ENCODE assay signal across 8 cellular contexts in genomic region chr17:42020845-42021244, GRCh38. TPM values are rescaled to one million over a fixed set of nuclear protein-coding genes. Genes with fewer than 3 reads are reported as not detected.
DNase-seq lines count a peak whose midpoint lies in the region; ATAC-seq, FAIRE-seq and TF ChIP-seq lines count a peak whose summit lies in the region.
"Not testable (repeated sequence)": the region's sequence is repeated elsewhere in the genome, so short reads cannot be mapped to it uniquely, and the experiment has no call there.

No MANE protein-coding gene starts in this region.

- not testable (repeated sequence) for TF ChIP-seq CTCF in DOHH2 (IDR thresholded peaks at IDR 0.05; ENCODE audit: low read depth, low read length, poor library complexity, severe bottlenecking); NB4 (IDR thresholded peaks at IDR 0.05; ENCODE audit: low read depth, low read length); WTC11 (IDR thresholded peaks at IDR 0.05); K562 (IDR thresholded peaks at IDR 0.05 in 2 of 3, conservative IDR thresholded peaks at IDR 0.05 in 1 of 3; ENCODE audit: insufficient read depth in 2 of 3, low read depth in 1 of 3, low read length in 3 of 3); fibroblast of mammary gland (conservative IDR thresholded peaks at IDR 0.05; ENCODE audit: control insufficient read depth, insufficient read depth, low read depth, low read length); progenitor cell of endocrine pancreas (IDR thresholded peaks at IDR 0.05; ENCODE audit: unreplicated experiment); upper lobe of right lung (IDR thresholded peaks at IDR 0.05)

- not testable (repeated sequence) for TF ChIP-seq EP300 in K562 (IDR thresholded peaks at IDR 0.05; ENCODE audit: low read length)

- not testable (repeated sequence) for H3K14ac ChIP-seq in mesenchymal stem cell (ENCODE audit: low read length in 2 of 2)

- H2AFZ ChIP-seq in K562 (ENCODE audit: low read depth, low read length); mesenchymal stem cell (ENCODE audit: low read depth, low read length): not testable (repeated sequence)

- not testable (repeated sequence) for H2BK120ac ChIP-seq in mesenchymal stem cell (ENCODE audit: low read depth, low read length)

- peaks cover 14% of the 10 kb centered on the region for H3K79me1 ChIP-seq in mesenchymal stem cell (replicated peaks; ENCODE audit: low read length, poor library complexity, severe bottlenecking)

- peaks cover 32% of the 10 kb centered on the region for H3K36me3 Mint-ChIP-seq in WTC11
- not testable (repeated sequence) for H3K36me3 Mint-ChIP-seq in progenitor cell of endocrine pancreas (ENCODE audit: insufficient read depth)

- CTCF ChIA-PET in WTC11 (lab: Charles Lee): interaction anchor here (0.5 to 6.8 kb wide), 12 partner anchors 6 to 1882 kb away, joined by 3 to 108 read pairs (median 4); partner anchors contain the start of gene KAT2A
- CTCF ChIA-PET in K562 (lab: Yijun Ruan, JAX; ENCODE audit: low intra/inter-chr PET ratio): not testable (repeated sequence)

- H3K36me3 ChIP-seq in DOHH2 (ENCODE audit: control insufficient read depth, low read length): peaks cover 49% of the 10 kb centered on the region
- peaks cover 43% of the 10 kb centered on the region for H3K36me3 ChIP-seq in K562 (ENCODE audit: control insufficient read depth, insufficient read depth, low read length)
- H3K36me3 ChIP-seq in mesenchymal stem cell (ENCODE audit: control insufficient read depth in 1 of 2, insufficient read depth in 2 of 2, low read depth in 1 of 2, low read length in 2 of 2): peaks cover 27 to 29% of the 10 kb centered on the region in 2 experiments
- peaks cover 23% of the 10 kb centered on the region for H3K36me3 ChIP-seq in upper lobe of right lung

- not testable (repeated sequence) for TF ChIP-seq RAD21 in K562 (CRISPR knock-in tag; conservative IDR thresholded peaks at IDR 0.05 in 1 of 2, IDR thresholded peaks at IDR 0.05 in 1 of 2)

- POLR2A ChIA-PET in WTC11 (lab: Charles Lee) (interaction anchor here (1.0 to 1.1 kb wide), 2 partner anchors 87 to 100 kb away, joined by 3 to 8 read pairs; no protein-coding TSS in a partner anchor), K562 (lab: Yijun Ruan, JAX) (interaction anchor here (0.6 to 2.4 kb wide), 10 partner anchors 11 to 1155 kb away, joined by 3 to 12 read pairs (median 3); partner anchors contain the start of genes CNP and NAGLU)

- H3K4me1 ChIP-seq in DOHH2 (ENCODE audit: control insufficient read depth, low read length): peaks cover 33% of the 10 kb centered on the region
- peaks cover 45 to 50% of the 10 kb centered on the region in 2 experiments for H3K4me1 ChIP-seq in K562 (replicated peaks in 1 of 2; ENCODE audit: control insufficient read depth in 2 of 2, insufficient read depth in 2 of 2, low read length in 2 of 2)
- peaks cover 22% of the 10 kb centered on the region for H3K4me1 ChIP-seq in mesenchymal stem cell (ENCODE audit: control insufficient read depth, insufficient read depth, low read depth, low read length)
- H3K4me1 ChIP-seq in upper lobe of right lung: peaks cover 47% of the 10 kb centered on the region

- not testable (repeated sequence) for BruUV-seq in K562 (replicated peaks; lab: Mats Ljungman, UMichigan)

- H4K8ac ChIP-seq in mesenchymal stem cell (ENCODE audit: low read length): not testable (repeated sequence)

- not testable (repeated sequence) for H2BK12ac ChIP-seq in mesenchymal stem cell (ENCODE audit: low read length in 2 of 2)

- not testable (repeated sequence) for H3K27me3 ChIP-seq in DOHH2 (ENCODE audit: control insufficient read depth, low read length); K562 (ENCODE audit: control insufficient read depth in 2 of 2, insufficient read depth in 2 of 2, low read length in 2 of 2); mesenchymal stem cell (ENCODE audit: control insufficient read depth in 1 of 2, insufficient read depth in 1 of 2, low read length in 2 of 2); upper lobe of right lung

- H3K4me3 Mint-ChIP-seq in WTC11 (peak overlapping the region; percentile 92), progenitor cell of endocrine pancreas (ENCODE audit: low read depth) (peak overlapping the region; percentile 88)

- H3K27ac Mint-ChIP-seq in WTC11: peak overlapping the region; percentile 16; the same call in 1 of the 2 replicates
- not testable (repeated sequence) for H3K27ac Mint-ChIP-seq in progenitor cell of endocrine pancreas

- H3K9me3 ChIP-seq in DOHH2 (ENCODE audit: control insufficient read depth, insufficient read depth, low read length); K562 (replicated peaks; ENCODE audit: control insufficient read depth, insufficient read depth, low read depth, low read length); mesenchymal stem cell (ENCODE audit: control insufficient read depth, low read length); upper lobe of right lung: not testable (repeated sequence)

- peak overlapping the region; percentile 61 for H2AK5ac ChIP-seq in mesenchymal stem cell (ENCODE audit: low read length, severe bottlenecking)

- not testable (repeated sequence) for H3K27ac ChIP-seq in DOHH2 (ENCODE audit: low read depth, low read length); K562 (ENCODE audit: extremely low read depth, low read depth, low read length); mesenchymal stem cell (ENCODE audit: low read length, poor library complexity, severe bottlenecking)
- peak overlapping the region; percentile 86 for H3K27ac ChIP-seq in upper lobe of right lung

- ATAC-seq in WTC11, K562, upper lobe of right lung: not testable (repeated sequence)

- H4K91ac ChIP-seq in mesenchymal stem cell (ENCODE audit: low read length): not testable (repeated sequence)

- not testable (repeated sequence) for DNase-seq in NB4 (ENCODE audit: low read depth); WTC11 (ENCODE audit: low spot score); K562 (ENCODE audit: extremely low read depth in 1 of 4, low spot score in 3 of 4); fibroblast of mammary gland (ENCODE audit: low read depth); mesenchymal stem cell; progenitor cell of endocrine pancreas (ENCODE audit: low spot score, unreplicated experiment)
- peak; percentile 32 for DNase-seq in upper lobe of right lung

- H3F3A ChIP-seq in DOHH2 (ENCODE audit: control insufficient read depth, insufficient read depth): not testable (repeated sequence)

- H2BK5ac ChIP-seq in mesenchymal stem cell (ENCODE audit: low read depth, low read length, poor library complexity, severe bottlenecking): not testable (repeated sequence)

- not testable (repeated sequence) for H3K9me1 ChIP-seq in K562 (ENCODE audit: control insufficient read depth, insufficient read depth, low read length)

- H3K4me1 Mint-ChIP-seq in WTC11 (peaks cover 32% of the 10 kb centered on the region), progenitor cell of endocrine pancreas (ENCODE audit: low read depth) (peaks cover 18% of the 10 kb centered on the region)

- not testable (repeated sequence) for H4K20me1 ChIP-seq in DOHH2 (ENCODE audit: control insufficient read depth, insufficient read depth, low read depth, low read length); K562 (replicated peaks; ENCODE audit: control insufficient read depth, insufficient read depth, low read length)

- H3K27me3 Mint-ChIP-seq in WTC11 (ENCODE audit: low read depth); progenitor cell of endocrine pancreas: not testable (repeated sequence)

- FAIRE-seq in K562 (lab: Jason Lieb, UNC): not testable (repeated sequence)

- not testable (repeated sequence) for H3K23ac ChIP-seq in mesenchymal stem cell (ENCODE audit: low read length in 2 of 2)

- H3K79me2 ChIP-seq in DOHH2 (ENCODE audit: control insufficient read depth, low read length): peaks cover 43% of the 10 kb centered on the region
- peaks cover 44% of the 10 kb centered on the region for H3K79me2 ChIP-seq in K562 (ENCODE audit: control insufficient read depth, insufficient read depth, low read length)

- TF ChIP-seq POLR2A in NB4 (IDR thresholded peaks at IDR 0.05; ENCODE audit: extremely low read depth, insufficient read length); K562 (conservative IDR thresholded peaks at IDR 0.05): not testable (repeated sequence)

- 34% methylated on average over 8 of the region's 8 CpGs for WGBS in K562 (ENCODE audit: insufficient coverage, low coverage, missing lambda C conversion rate)
- 76% methylated on average over 8 of the region's 8 CpGs for WGBS in mesenchymal stem cell

- H3K18ac ChIP-seq in mesenchymal stem cell (ENCODE audit: low read depth in 1 of 2, low read length in 2 of 2): not testable (repeated sequence)

- not testable (repeated sequence) for H3K9me2 ChIP-seq in DOHH2 (replicated peaks; ENCODE audit: control insufficient read depth, low read length)

- H3K9ac ChIP-seq in K562 (ENCODE audit: insufficient read depth in 1 of 2, low read depth in 2 of 2, low read length in 2 of 2) (peak overlapping the region; percentile 88 to 95; a peak in 3 of 4 replicates), mesenchymal stem cell (ENCODE audit: low read length) (peak overlapping the region; percentile 98)

- not testable (repeated sequence) for H3K9me3 Mint-ChIP-seq in WTC11; progenitor cell of endocrine pancreas (ENCODE audit: low read depth)

- H2BK15ac ChIP-seq in mesenchymal stem cell (ENCODE audit: low read depth, poor library complexity, severe bottlenecking): not testable (repeated sequence)

- peak overlapping the region; percentile 91 for H3K4me3 ChIP-seq in DOHH2 (ENCODE audit: low read length)
- peak overlapping the region; percentile 75 for H3K4me3 ChIP-seq in NB4 (ENCODE audit: low read depth, low read length)
- H3K4me3 ChIP-seq in K562: peak overlapping the region; percentile 91
- H3K4me3 ChIP-seq in fibroblast of mammary gland (ENCODE audit: control insufficient read depth, low read depth, low read length): peak overlapping the region; percentile 96
- peak overlapping the region in 1 of 2 experiments; percentile 96 for H3K4me3 ChIP-seq in mesenchymal stem cell (ENCODE audit: insufficient read depth in 1 of 2, low read depth in 1 of 2, low read length in 2 of 2)
- peak overlapping the region; percentile 97 for H3K4me3 ChIP-seq in upper lobe of right lung

- in situ Hi-C loops in K562 (cut with MboI): not testable (repeated sequence)

- H3K4ac ChIP-seq in mesenchymal stem cell (ENCODE audit: low read depth in 1 of 2, low read length in 2 of 2): not testable (repeated sequence)

- intact Hi-C loops in K562 (cut with micrococcal nuclease): loop anchor here (5.0 kb wide), 1 partner anchor 296 kb away; no protein-coding TSS in a partner anchor
- intact Hi-C loops in upper lobe of right lung (cut with DNase I): loop anchor here (10.0 kb wide), 1 partner anchor 94 kb away; the partner anchor contains the start of gene DHX58

- H3K4me2 ChIP-seq in DOHH2 (ENCODE audit: low read length) (peak overlapping the region; percentile 84), K562 (ENCODE audit: insufficient read depth, low read length) (peak overlapping the region; percentile 83), mesenchymal stem cell (ENCODE audit: low read length, poor library complexity, severe bottlenecking) (peak overlapping the region; percentile 77)

RNA-seq across cellular contexts. Expression of gene NKIRAS2, which starts 1.0 kb away (rescaled TPM):
- total RNA-seq in WTC11 (2021) (31.9 to 37.3 TPM (median 36.1 TPM) in 3 replicates), K562 (2014; rRNA removed) (64.6 and 66.9 TPM in 2 replicates), K562 (2014; rRNA removed; fragmentation: Illumina TruSeq; extraction: Trizol) (17.9 and 18.7 TPM in 2 replicates), K562 (2015; rRNA removed; fragmentation: Illumina TruSeq; extraction: Trizol) (22.1 and 23.1 TPM in 2 replicates), K562 (2021) (37.8 and 45.5 TPM in 2 replicates), progenitor cell of endocrine pancreas (44.8 and 48.1 TPM in 2 replicates), upper lobe of right lung (28.8 TPM)
- total RNA-seq in K562 (2011; cell fraction: chromatin; rRNA removed; ENCODE audit: low replicate concordance): 17.2 and 40.4 TPM in 2 replicates
- 28.6 and 34.4 TPM in 2 replicates for total RNA-seq in K562 (2011; cell fraction: nucleolus; rRNA removed)
- 33.1 and 41.8 TPM in 2 replicates for total RNA-seq in K562 (2011; cell fraction: nucleoplasm; rRNA removed)
- polyA plus RNA-seq in K562 (2011; rRNA removed) (29.8 and 36.2 TPM in 2 replicates), K562 (2014; fragmentation: Illumina TruSeq; extraction: Trizol) (60.7 and 65.5 TPM in 2 replicates), K562 (2014; fragmentation: Nextera tagmentation; extraction: Ambion mirVana) (10 to 100 TPM; 10.1 to 14.6 TPM), K562 (2014; rRNA removed) (58.7 and 68.6 TPM in 2 replicates)
- 39.9 and 51.1 TPM in 2 replicates for polyA plus RNA-seq in K562 (2011; cell fraction: cytosol; rRNA removed)
- 23.3 and 30.8 TPM in 2 replicates for polyA plus RNA-seq in K562 (2011; cell fraction: nucleus; rRNA removed)
- 35.4 and 103 TPM in 2 replicates for polyA plus RNA-seq in K562 (2012)
- polyA minus RNA-seq in K562 (2011; rRNA and poly(A)+ RNA removed): 18.3 and 23.9 TPM in 2 replicates
- 18.9 and 19.3 TPM in 2 replicates for polyA minus RNA-seq in K562 (2011; cell fraction: cytosol; rRNA and poly(A)+ RNA removed)
- polyA minus RNA-seq in K562 (2011; cell fraction: nucleus; rRNA and poly(A)+ RNA removed): 10.6 and 14.3 TPM in 2 replicates
- 63.3 TPM for polyA plus RNA-seq in mesenchymal stem cell (2013, experiment 1 of 2)
- 64.3 TPM for polyA plus RNA-seq in mesenchymal stem cell (2013, experiment 2 of 2)

RNA-seq across cellular contexts. Expression of gene DNAJC7, which starts 3.6 kb away (rescaled TPM):
- 111 to 140 TPM (median 114 TPM) in 3 replicates for total RNA-seq in WTC11 (2021)
- 180 and 244 TPM in 2 replicates for total RNA-seq in K562 (2011; cell fraction: chromatin; rRNA removed; ENCODE audit: low replicate concordance)
- 111 and 117 TPM in 2 replicates for total RNA-seq in K562 (2011; cell fraction: nucleolus; rRNA removed)
- total RNA-seq in K562 (2011; cell fraction: nucleoplasm; rRNA removed): 168 and 236 TPM in 2 replicates
- total RNA-seq in K562 (2014; rRNA removed): 145 and 157 TPM in 2 replicates
- total RNA-seq in K562 (2014; rRNA removed; fragmentation: Illumina TruSeq; extraction: Trizol): 262 and 288 TPM in 2 replicates
- 191 and 206 TPM in 2 replicates for total RNA-seq in K562 (2015; rRNA removed; fragmentation: Illumina TruSeq; extraction: Trizol)
- 149 and 153 TPM in 2 replicates for total RNA-seq in K562 (2021)
- 75.6 and 120 TPM in 2 replicates for polyA plus RNA-seq in K562 (2011; rRNA removed)
- 29.9 and 31.1 TPM in 2 replicates for polyA plus RNA-seq in K562 (2011; cell fraction: cytosol; rRNA removed)
- polyA plus RNA-seq in K562 (2011; cell fraction: nucleus; rRNA removed): 49.5 and 50.7 TPM in 2 replicates
- 172 and 176 TPM in 2 replicates for polyA plus RNA-seq in K562 (2012)
- 206 and 239 TPM in 2 replicates for polyA plus RNA-seq in K562 (2014; fragmentation: Illumina TruSeq; extraction: Trizol)
- polyA plus RNA-seq in K562 (2014; fragmentation: Nextera tagmentation; extraction: Ambion mirVana): 10 to 100 TPM; 85.8 to 94.3 TPM
- polyA plus RNA-seq in K562 (2014; rRNA removed): 148 and 173 TPM in 2 replicates
- 82.6 and 112 TPM in 2 replicates for polyA minus RNA-seq in K562 (2011; rRNA and poly(A)+ RNA removed)
- polyA minus RNA-seq in K562 (2011; cell fraction: cytosol; rRNA and poly(A)+ RNA removed): 46.2 and 60.0 TPM in 2 replicates
- 49.0 and 75.2 TPM in 2 replicates for polyA minus RNA-seq in K562 (2011; cell fraction: nucleus; rRNA and poly(A)+ RNA removed)
- 73.0 TPM for polyA plus RNA-seq in mesenchymal stem cell (2013, experiment 1 of 2)
- 69.4 TPM for polyA plus RNA-seq in mesenchymal stem cell (2013, experiment 2 of 2)
- total RNA-seq in progenitor cell of endocrine pancreas: 113 and 117 TPM in 2 replicates
- total RNA-seq in upper lobe of right lung: 75.9 TPM

RNA-seq across cellular contexts. Expression of gene C17orf113, which starts 29.6 kb away (rescaled TPM):
- 1.9 to 2.8 TPM (median 2.5 TPM) in 3 replicates for total RNA-seq in WTC11 (2021)
- 0.88 and 2.5 TPM in 2 replicates for total RNA-seq in K562 (2011; cell fraction: chromatin; rRNA removed; ENCODE audit: low replicate concordance)
- total RNA-seq in K562 (2011; cell fraction: nucleolus; rRNA removed): 1.8 and 2.0 TPM in 2 replicates
- 0.95 and 1.2 TPM in 2 replicates for total RNA-seq in K562 (2011; cell fraction: nucleoplasm; rRNA removed)
- 0.78 and 0.86 TPM in 2 replicates for total RNA-seq in K562 (2014; rRNA removed)
- 0.22 and 0.29 TPM in 2 replicates for total RNA-seq in K562 (2014; rRNA removed; fragmentation: Illumina TruSeq; extraction: Trizol)
- 0.29 and 0.34 TPM in 2 replicates for total RNA-seq in K562 (2015; rRNA removed; fragmentation: Illumina TruSeq; extraction: Trizol)
- 1.1 and 1.2 TPM in 2 replicates for total RNA-seq in K562 (2021)
- 0.49 and 0.55 TPM in 2 replicates for polyA plus RNA-seq in K562 (2011; rRNA removed)
- 0.56 and 0.91 TPM in 2 replicates for polyA plus RNA-seq in K562 (2011; cell fraction: cytosol; rRNA removed)
- 0.65 and 1.1 TPM in 2 replicates for polyA plus RNA-seq in K562 (2011; cell fraction: nucleus; rRNA removed)
- polyA plus RNA-seq in K562 (2012): 0.86 and 1.8 TPM in 2 replicates
- 0.31 and 0.61 TPM in 2 replicates for polyA plus RNA-seq in K562 (2014; fragmentation: Illumina TruSeq; extraction: Trizol)
- polyA plus RNA-seq in K562 (2014; fragmentation: Nextera tagmentation; extraction: Ambion mirVana): under 1 TPM; 0.10 to 0.17 TPM
- polyA plus RNA-seq in K562 (2014; rRNA removed): 0.38 and 0.71 TPM in 2 replicates
- 0.09 and 0.35 TPM in 2 replicates for polyA minus RNA-seq in K562 (2011; rRNA and poly(A)+ RNA removed)
- 0.64 and 0.67 TPM in 2 replicates for polyA minus RNA-seq in K562 (2011; cell fraction: cytosol; rRNA and poly(A)+ RNA removed)
- 0.22 and 0.27 TPM in 2 replicates for polyA minus RNA-seq in K562 (2011; cell fraction: nucleus; rRNA and poly(A)+ RNA removed)
- 0.21 TPM for polyA plus RNA-seq in mesenchymal stem cell (2013, experiment 1 of 2)
- 0.16 TPM for polyA plus RNA-seq in mesenchymal stem cell (2013, experiment 2 of 2)
- total RNA-seq in progenitor cell of endocrine pancreas: 3.2 and 3.7 TPM in 2 replicates
- 0.72 TPM for total RNA-seq in upper lobe of right lung

RNA-seq across cellular contexts. Expression of gene CNP, which starts 54.2 kb away (rescaled TPM):
- total RNA-seq in WTC11 (2021): 52.5 to 54.2 TPM (median 53.9 TPM) in 3 replicates
- 33.1 and 94.9 TPM in 2 replicates for total RNA-seq in K562 (2011; cell fraction: chromatin; rRNA removed; ENCODE audit: low replicate concordance)
- total RNA-seq in K562 (2011; cell fraction: nucleolus; rRNA removed): 31.3 and 42.9 TPM in 2 replicates
- total RNA-seq in K562 (2011; cell fraction: nucleoplasm; rRNA removed): 37.7 and 39.6 TPM in 2 replicates
- 45.4 and 45.8 TPM in 2 replicates for total RNA-seq in K562 (2014; rRNA removed)
- 15.9 and 18.6 TPM in 2 replicates for total RNA-seq in K562 (2014; rRNA removed; fragmentation: Illumina TruSeq; extraction: Trizol)
- 31.8 and 32.1 TPM in 2 replicates for total RNA-seq in K562 (2015; rRNA removed; fragmentation: Illumina TruSeq; extraction: Trizol)
- 49.4 and 52.0 TPM in 2 replicates for total RNA-seq in K562 (2021)
- 15.5 and 20.7 TPM in 2 replicates for polyA plus RNA-seq in K562 (2011; rRNA removed)
- polyA plus RNA-seq in K562 (2011; cell fraction: cytosol; rRNA removed): 11.4 and 24.5 TPM in 2 replicates
- polyA plus RNA-seq in K562 (2011; cell fraction: nucleus; rRNA removed): 10.2 and 21.9 TPM in 2 replicates
- polyA plus RNA-seq in K562 (2012): 30.0 and 34.8 TPM in 2 replicates
- polyA plus RNA-seq in K562 (2014; fragmentation: Illumina TruSeq; extraction: Trizol): 33.2 and 37.5 TPM in 2 replicates
- polyA plus RNA-seq in K562 (2014; fragmentation: Nextera tagmentation; extraction: Ambion mirVana): 1 to 10 TPM; 1.7 to 3.8 TPM
- polyA plus RNA-seq in K562 (2014; rRNA removed): 29.1 and 30.2 TPM in 2 replicates
- 19.5 and 44.8 TPM in 2 replicates for polyA minus RNA-seq in K562 (2011; rRNA and poly(A)+ RNA removed)
- polyA minus RNA-seq in K562 (2011; cell fraction: cytosol; rRNA and poly(A)+ RNA removed): 36.4 and 44.8 TPM in 2 replicates
- 11.0 and 11.9 TPM in 2 replicates for polyA minus RNA-seq in K562 (2011; cell fraction: nucleus; rRNA and poly(A)+ RNA removed)
- polyA plus RNA-seq in mesenchymal stem cell (2013, experiment 1 of 2): 51.3 TPM
- 50.8 TPM for polyA plus RNA-seq in mesenchymal stem cell (2013, experiment 2 of 2)
- 98.7 and 102 TPM in 2 replicates for total RNA-seq in progenitor cell of endocrine pancreas
- 51.1 TPM for total RNA-seq in upper lobe of right lung
